13 cellular contexts compared by ENCODE assay signal in genomic region chr3:194091141-194091540, GRCh38. TPM values are rescaled to one million over a fixed set of nuclear protein-coding genes. Genes with fewer than 3 reads are reported as not detected.
DNase-seq lines count a peak whose midpoint lies in the region; ATAC-seq, FAIRE-seq and TF ChIP-seq lines count a peak whose summit lies in the region.
"Had no signal": no experiment of that assay in that cellular context is flagged by ENCODE, and none has a peak within 500 bp of the region (broad histone marks: within the 10 kb centered on the region; RNA-seq: fewer than 3 reads in every experiment).

No MANE protein-coding gene starts in this region.

- TF ChIP-seq CTCF in HepG2 (CRISPR knock-in tag; IDR thresholded peaks at IDR 0.05) (no peak), right lobe of liver (IDR thresholded peaks at IDR 0.05) (no peak), PC-9 (conservative IDR thresholded peaks at IDR 0.05) (no peak), type B pancreatic cell (conservative IDR thresholded peaks at IDR 0.05) (no peak), gastrocnemius medialis (IDR thresholded peaks at IDR 0.05 in 4 of 5, conservative IDR thresholded peaks at IDR 0.05 in 1 of 5) (no peak)

- H3K4me1 ChIP-seq in HepG2 (ENCODE audit: insufficient read depth, low read length) = peaks cover 56% of the 10 kb centered on the region
- peaks cover 0 to 18% (median 2%) of the 10 kb centered on the region in 4 donors for H3K4me1 ChIP-seq in right lobe of liver
- H3K4me1 ChIP-seq in PC-9 (replicated peaks; ENCODE audit: insufficient read depth) = peaks cover 56% of the 10 kb centered on the region
- peaks cover 3 to 8% of the 10 kb centered on the region in 2 donors for H3K4me1 ChIP-seq in esophagus (ENCODE audit: control insufficient read depth in 2 of 2, insufficient read depth in 2 of 2, low read length in 1 of 2)
- no peaks in the 10 kb centered on the region for H3K4me1 ChIP-seq in gastrocnemius medialis

- peaks cover 64% of the 10 kb centered on the region for H3K4me1 Mint-ChIP-seq in type B pancreatic cell (ENCODE audit: unreplicated experiment)

- no peak for FAIRE-seq in HepG2 (lab: Jason Lieb, UNC)

- no peaks in the 10 kb centered on the region for H3K9me2 ChIP-seq in PC-9 (ENCODE audit: insufficient read depth)

- CTCF ChIA-PET in HepG2 (lab: Yijun Ruan, JAX; ENCODE audit: low intra/inter-chr PET ratio, low total read pairs) (no interaction called here), PC-9 (lab: Charles Lee) (interaction anchor here (0.5 to 1.0 kb wide), 5 partner anchors 20 to 224 kb away, joined by 3 to 4 read pairs (median 3); no protein-coding TSS in a partner anchor)

- no peaks in the 10 kb centered on the region for H3K36me3 Mint-ChIP-seq in type B pancreatic cell

- no peak for ATAC-seq in HepG2
- no peak for ATAC-seq in right lobe of liver
- ATAC-seq in GM18519 (IDR thresholded peaks at IDR 0.05; ENCODE audit: low FRiP score, unreplicated experiment) = no peak
- ATAC-seq in GM19463 (IDR thresholded peaks at IDR 0.05; ENCODE audit: unreplicated experiment) = no peak
- ATAC-seq in gastrocnemius medialis = no peak

- no peak for DNase-seq in HepG2 (ENCODE audit: low spot score)
- DNase-seq in right lobe of liver = no peak
- peak; percentile 96 to 100 for DNase-seq in PC-9
- DNase-seq in type B pancreatic cell (ENCODE audit: extremely low spot score, unreplicated experiment) = no peak
- no peak for DNase-seq in gastrocnemius medialis
- DNase-seq: activated CD8-positive, alpha-beta memory T cell treated with anti-CD3 and anti-CD28 coated beads, Interleukin-2, amount 50 U/mL, for 48 hours; GDM1; KG1; spleen; upper lobe of left lung had no signal

- TF ChIP-seq RAD21 in HepG2 (CRISPR knock-in tag; IDR thresholded peaks at IDR 0.05) = no peak

- H3K9me3 Mint-ChIP-seq in type B pancreatic cell = no peaks in the 10 kb centered on the region

- intact Hi-C loops in HepG2 (cut with micrococcal nuclease; ENCODE audit: unreplicated experiment) (no loop called here), right lobe of liver (cut with DNase I) (no loop called here), PC-9 (cut with micrococcal nuclease; ENCODE audit: unreplicated experiment) (loop anchor here (1.0 to 5.0 kb wide), 7 partner anchors 40 to 309 kb away; no protein-coding TSS in a partner anchor), gastrocnemius medialis (cut with DNase I; ENCODE audit: low total_unique reads) (no loop called here)

- H3K27ac ChIP-seq in HepG2 (ENCODE audit: extremely low read length, insufficient read depth, low read length) (no peak overlapping the region), right lobe of liver (no peak overlapping the region), PC-9 (peak overlapping the region; percentile 98), esophagus (ENCODE audit: low read depth in 2 of 2, low read length in 1 of 2) (peak overlapping the region; percentile 62 to 82), gastrocnemius medialis (no peak overlapping the region)
- H3K27ac ChIP-seq: spleen, upper lobe of left lung had no signal

- peaks cover 36% of the 10 kb centered on the region for H3F3A ChIP-seq in PC-9 (ENCODE audit: insufficient read depth, low read depth)

- POLR2A ChIA-PET in HepG2 (lab: Yijun Ruan, JAX) (interaction anchor here (0.9 to 2.7 kb wide), 3 partner anchors 22 to 44 kb away, joined by 3 to 17 read pairs (median 4); no protein-coding TSS in a partner anchor), PC-9 (lab: Charles Lee; ENCODE audit: unreplicated experiment) (interaction anchor here (0.6 to 2.1 kb wide), 11 partner anchors 20 to 347 kb away, joined by 3 to 25 read pairs (median 5); partner anchors contain the start of gene HES1)

- in situ Hi-C loops in HepG2 (cut with HindIII; ENCODE audit: extremely low pct_ligation_motif_present, low pct_unique_long_range_greater_than_20kb) (no loop called here), gastrocnemius medialis (cut with MboI; ENCODE audit: low sequenced_read_pairs in 4 of 4) (no loop called here)

- H2AFZ ChIP-seq in HepG2 (ENCODE audit: low read length) (no peak overlapping the region), PC-9 (no peak overlapping the region)

- TF ChIP-seq EP300 in HepG2 (IDR thresholded peaks at IDR 0.05; ENCODE audit: low read depth in 2 of 2, low read length in 2 of 2) = no peak
- TF ChIP-seq EP300 in HepG2 (CRISPR knock-in tag; IDR thresholded peaks at IDR 0.05; ENCODE audit: borderline replicate concordance) = no peak

- 6% methylated on average over 2 of the region's 2 CpGs for WGBS in HepG2 (ENCODE audit: low lambda C conversion rate)
- WGBS in right lobe of liver (ENCODE audit: insufficient coverage, low coverage, low lambda C conversion rate, missing lambda C conversion rate) = 100% methylated on average over 1 of the region's 2 CpGs
- 38 to 40% methylated on average over 2 of the region's 2 CpGs for WGBS in esophagus, 2 donors

- H3K27me3 ChIP-seq in HepG2 (ENCODE audit: control insufficient read depth in 1 of 2, insufficient read depth in 2 of 2, low read length in 2 of 2) = no peaks in the 10 kb centered on the region; a peak in 1 of 5 replicates
- H3K27me3 ChIP-seq in right lobe of liver = no peaks in the 10 kb centered on the region
- H3K27me3 ChIP-seq in PC-9 (ENCODE audit: insufficient read depth, low read depth) = no peaks in the 10 kb centered on the region
- H3K27me3 ChIP-seq in esophagus (ENCODE audit: control insufficient read depth in 1 of 2, insufficient read depth in 2 of 2, low read length in 2 of 2) = no peaks in the 10 kb centered on the region
- H3K27me3 ChIP-seq in gastrocnemius medialis = no peaks in the 10 kb centered on the region
- H3K27me3 ChIP-seq: spleen, upper lobe of left lung had no signal

- H3K4me3 ChIP-seq in HepG2 (replicated peaks in 1 of 3; ENCODE audit: insufficient read depth in 1 of 3, low read depth in 2 of 3, low read length in 3 of 3) = no peak overlapping the region
- no peak overlapping the region for H3K4me3 ChIP-seq in right lobe of liver
- peak overlapping the region; percentile 75 for H3K4me3 ChIP-seq in PC-9
- no peak overlapping the region for H3K4me3 ChIP-seq in esophagus (ENCODE audit: low read depth in 1 of 2, low read length in 2 of 2)
- no peak overlapping the region for H3K4me3 ChIP-seq in gastrocnemius medialis
- H3K4me3 ChIP-seq: spleen, upper lobe of left lung had no signal

- H3K79me2 ChIP-seq in HepG2 (ENCODE audit: insufficient read depth, low read length) = no peaks in the 10 kb centered on the region
- H3K79me2 ChIP-seq in PC-9 (ENCODE audit: low read depth) = peaks cover 52% of the 10 kb centered on the region

- no peak overlapping the region for H3K9ac ChIP-seq in HepG2 (ENCODE audit: insufficient read depth, low read depth, low read length)

- no peaks in the 10 kb centered on the region for H3K27me3 Mint-ChIP-seq in type B pancreatic cell

- peak overlapping the region; percentile 68 for H3K27ac Mint-ChIP-seq in type B pancreatic cell

- H3K36me3 ChIP-seq in HepG2 (replicated peaks in 1 of 2; ENCODE audit: control insufficient read depth in 1 of 2, insufficient read depth in 2 of 2, low read length in 2 of 2) = no peaks in the 10 kb centered on the region
- H3K36me3 ChIP-seq in right lobe of liver = no peaks in the 10 kb centered on the region
- H3K36me3 ChIP-seq in PC-9 (ENCODE audit: low read depth) = no peaks in the 10 kb centered on the region
- H3K36me3 ChIP-seq in esophagus (ENCODE audit: control insufficient read depth in 2 of 2, insufficient read depth in 2 of 2, low read length in 1 of 2) = no peaks in the 10 kb centered on the region
- H3K36me3 ChIP-seq in gastrocnemius medialis = no peaks in the 10 kb centered on the region
- H3K36me3 ChIP-seq: spleen, upper lobe of left lung had no signal

- H4K20me1 ChIP-seq in HepG2 (ENCODE audit: insufficient read depth, low read length) (no peaks in the 10 kb centered on the region), PC-9 (ENCODE audit: insufficient read depth) (0 out of 2 replicates have a peak, but pooled peaks cover 2% of the 10 kb centered on the region)

- BruUV-seq in HepG2 (replicated peaks; lab: Mats Ljungman, UMichigan) (no TSS peak), PC-9 (replicated peaks; lab: Mats Ljungman, UMichigan) (no TSS peak)

- H3K9me3 ChIP-seq in HepG2 (ENCODE audit: low read length) (no peaks in the 10 kb centered on the region), right lobe of liver (no peaks in the 10 kb centered on the region), PC-9 (ENCODE audit: insufficient read depth, low read depth) (no peaks in the 10 kb centered on the region), esophagus (ENCODE audit: control insufficient read depth in 2 of 2, insufficient read depth in 1 of 2, low read depth in 1 of 2, low read length in 1 of 2) (no peaks in the 10 kb centered on the region), gastrocnemius medialis (no peaks in the 10 kb centered on the region)
- H3K9me3 ChIP-seq: spleen, upper lobe of left lung had no signal

- no peak for TF ChIP-seq POLR2A in HepG2 (IDR thresholded peaks at IDR 0.05; ENCODE audit: insufficient read depth in 1 of 2, low read depth in 2 of 2, low read length in 2 of 2)
- TF ChIP-seq POLR2A in right lobe of liver (IDR thresholded peaks at IDR 0.05) = no peak
- TF ChIP-seq POLR2A in gastrocnemius medialis (IDR thresholded peaks at IDR 0.05) = no peak

- H3K4me2 ChIP-seq in HepG2 (ENCODE audit: low read depth, low read length) = no peak overlapping the region
- peak overlapping the region; percentile 86 for H3K4me2 ChIP-seq in PC-9

- no peak overlapping the region for H3K4me3 Mint-ChIP-seq in type B pancreatic cell

RNA-seq across cellular contexts. Expression of gene HES1, which starts 44.8 kb away (rescaled TPM):
- total RNA-seq in HepG2 (2016; rRNA removed; fragmentation: Illumina TruSeq; extraction: Trizol) = 15.0 and 19.8 TPM in 2 replicates
- 16.2 and 16.8 TPM in 2 replicates for total RNA-seq in HepG2 (2016; cell fraction: cytosol; rRNA removed; fragmentation: Illumina TruSeq; extraction: Trizol; ENCODE audit: low read depth)
- 14.9 and 18.9 TPM in 2 replicates for total RNA-seq in HepG2 (2016; cell fraction: insoluble cytoplasmic fraction; rRNA removed; fragmentation: Illumina TruSeq; extraction: Trizol)
- total RNA-seq in HepG2 (2016; cell fraction: membrane; rRNA removed; fragmentation: Illumina TruSeq; extraction: Trizol) = 17.2 and 18.1 TPM in 2 replicates
- total RNA-seq in HepG2 (2016; cell fraction: nucleus; rRNA removed; fragmentation: Illumina TruSeq; extraction: Trizol) = 20.8 and 25.5 TPM in 2 replicates
- 15.4 and 16.6 TPM in 2 replicates for polyA plus RNA-seq in HepG2 (2011; rRNA removed)
- polyA plus RNA-seq in HepG2 (2011; cell fraction: cytosol; rRNA removed) = 13.8 and 15.8 TPM in 2 replicates
- 27.8 and 33.4 TPM in 2 replicates for polyA plus RNA-seq in HepG2 (2011; cell fraction: nucleus; rRNA removed)
- 20.4 and 25.8 TPM in 2 replicates for polyA plus RNA-seq in HepG2 (2012)
- 3.5 and 4.3 TPM in 2 replicates for polyA plus RNA-seq in HepG2 (2016; cell fraction: cytosol; fragmentation: Illumina TruSeq; extraction: Trizol; ENCODE audit: low read depth)
- polyA plus RNA-seq in HepG2 (2016; cell fraction: insoluble cytoplasmic fraction; fragmentation: Illumina TruSeq; extraction: Trizol; ENCODE audit: low read depth) = 14.5 and 15.2 TPM in 2 replicates
- polyA plus RNA-seq in HepG2 (2016; cell fraction: membrane; fragmentation: Illumina TruSeq; extraction: Trizol; ENCODE audit: low read depth) = 4.3 and 4.5 TPM in 2 replicates
- 31.4 and 34.9 TPM in 2 replicates for polyA plus RNA-seq in HepG2 (2016; cell fraction: nucleus; fragmentation: Illumina TruSeq; extraction: Trizol; ENCODE audit: insufficient read depth, low read depth)
- polyA minus RNA-seq in HepG2 (2011; rRNA and poly(A)+ RNA removed; ENCODE audit: low replicate concordance) = 4.8 and 36.7 TPM in 2 replicates
- 37.8 and 44.8 TPM in 2 replicates for polyA minus RNA-seq in HepG2 (2011; cell fraction: cytosol; rRNA and poly(A)+ RNA removed)
- 45.6 and 54.7 TPM in 2 replicates for polyA minus RNA-seq in HepG2 (2011; cell fraction: nucleus; rRNA and poly(A)+ RNA removed)
- total RNA-seq in right lobe of liver = 10 to 100 TPM; 12.9 to 40.3 (median 23.4) TPM
- 66.5 and 97.8 TPM in 2 replicates for total RNA-seq in PC-9 (2021)
- 10 to 100 TPM; 68.9 to 78.3 TPM for polyA plus RNA-seq in esophagus
- 100 and 180 TPM in 2 replicates for total RNA-seq in type B pancreatic cell (ENCODE audit: low replicate concordance)
- total RNA-seq in gastrocnemius medialis = 10 to 100 TPM in 3 of 4 donors, 1 to 10 TPM in 1; 9.7 to 38.3 (median 27.8) TPM

Comparison
In these comparisons a context has a peak if more than half of its experiments do, and no peak if none do; other contexts are left out.
1. DNase-seq: peak in PC-9 (2 of 2); none in HepG2 (single experiment), right lobe of liver (0 of 3), type B pancreatic cell (single experiment) and gastrocnemius medialis (0 of 2).
2. H3K27ac ChIP-seq: peak in PC-9 (single experiment) and esophagus (2 of 2); none in HepG2 (single experiment), right lobe of liver (0 of 3) and gastrocnemius medialis (0 of 4).